Comparison of ENCODE assay signal across 1 cellular context in the genomic region with DNA sequence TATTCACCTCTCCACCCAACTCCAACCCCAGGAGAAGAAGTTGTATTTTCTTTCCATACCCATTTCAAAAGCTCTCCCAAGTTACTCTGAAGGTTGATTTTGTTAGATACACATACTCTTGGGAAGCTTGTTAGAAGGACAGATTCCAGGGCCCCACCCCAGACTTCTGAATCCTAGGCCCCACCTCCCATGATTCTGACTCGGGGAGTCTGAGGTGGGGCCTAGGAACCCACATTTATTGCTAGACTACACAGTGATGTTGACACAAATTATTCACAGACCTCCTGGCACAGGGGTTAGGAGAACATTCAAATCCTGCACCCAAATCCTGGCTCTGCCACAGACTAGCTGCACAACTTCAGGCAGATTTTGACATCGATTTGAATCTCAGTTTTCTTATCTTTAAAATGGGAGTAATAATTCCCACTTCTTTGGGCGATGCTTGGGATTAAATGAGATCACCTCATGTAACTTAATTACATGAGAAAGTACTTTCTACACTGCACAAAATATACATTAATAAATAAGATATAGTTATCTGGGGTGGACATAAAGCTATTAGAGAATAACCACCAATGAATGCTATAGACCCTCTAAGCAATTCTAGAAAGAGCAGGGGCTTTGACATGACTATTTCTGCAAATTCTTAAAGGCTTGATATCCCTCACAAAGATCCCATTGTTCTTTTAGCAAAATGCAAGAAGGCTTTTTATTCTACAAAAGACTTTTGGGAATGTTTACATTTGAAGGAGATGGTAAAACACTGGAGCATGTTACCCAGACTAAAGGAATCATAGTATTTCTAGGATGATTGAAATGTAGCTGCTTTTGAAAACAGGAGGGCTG.
TF ChIP-seq lines count a peak whose summit lies in the region.

No MANE protein-coding gene starts in this region.

TF ChIP-seq in H1, 55 proteins besides CTCF, POLR2A, EP300 and RAD21:
- TF ChIP-seq TAF1 (IDR thresholded peaks at IDR 0.05; ENCODE audit: low read depth, low read length) (no peak), BACH1 (IDR thresholded peaks at IDR 0.05; ENCODE audit: low read length) (no peak), SAP30 (IDR thresholded peaks at IDR 0.05; ENCODE audit: insufficient read depth, insufficient replicate concordance, low read length) (no peak), TEAD4 (IDR thresholded peaks at IDR 0.05; ENCODE audit: low read depth, low read length) (no peak), RBBP5 (IDR thresholded peaks at IDR 0.05; ENCODE audit: borderline replicate concordance, low read depth, low read length) (no peak), BRCA1 (IDR thresholded peaks at IDR 0.05; ENCODE audit: low read depth, low read length) (no peak), JUN (IDR thresholded peaks at IDR 0.05; ENCODE audit: low read depth, low read length) (no peak), SIN3A (conservative IDR thresholded peaks at IDR 0.05 in 1 of 2, IDR thresholded peaks at IDR 0.05 in 1 of 2; ENCODE audit: low read depth in 1 of 2, low read length in 2 of 2) (no peak), CEBPB (IDR thresholded peaks at IDR 0.05; ENCODE audit: low read depth, low read length) (no peak), BCL11A (IDR thresholded peaks at IDR 0.05; ENCODE audit: low read depth in 2 of 2, low read length in 2 of 2) (no peak), KDM5A (IDR thresholded peaks at IDR 0.05; ENCODE audit: low read length) (no peak), GABPA (IDR thresholded peaks at IDR 0.05; ENCODE audit: borderline replicate concordance, insufficient read depth, low read length) (no peak), RNF2 (IDR thresholded peaks at IDR 0.05; ENCODE audit: borderline replicate concordance, low read depth, low read length, missing control alignments, poor library complexity, severe bottlenecking) (no peak), SP2 (IDR thresholded peaks at IDR 0.05; ENCODE audit: low read length) (no peak)
- TF ChIP-seq, protein P1, sequence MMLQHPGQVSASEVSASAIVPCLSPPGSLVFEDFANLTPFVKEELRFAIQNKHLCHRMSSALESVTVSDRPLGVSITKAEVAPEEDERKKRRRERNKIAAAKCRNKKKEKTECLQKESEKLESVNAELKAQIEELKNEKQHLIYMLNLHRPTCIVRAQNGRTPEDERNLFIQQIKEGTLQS (IDR thresholded peaks at IDR 0.05; ENCODE audit: insufficient read depth, low read depth, low read length) = no peak
- TF ChIP-seq, protein P2, sequence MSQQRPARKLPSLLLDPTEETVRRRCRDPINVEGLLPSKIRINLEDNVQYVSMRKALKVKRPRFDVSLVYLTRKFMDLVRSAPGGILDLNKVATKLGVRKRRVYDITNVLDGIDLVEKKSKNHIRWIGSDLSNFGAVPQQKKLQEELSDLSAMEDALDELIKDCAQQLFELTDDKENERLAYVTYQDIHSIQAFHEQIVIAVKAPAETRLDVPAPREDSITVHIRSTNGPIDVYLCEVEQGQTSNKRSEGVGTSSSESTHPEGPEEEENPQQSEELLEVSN (IDR thresholded peaks at IDR 0.05) = no peak
